ENCODE assay signal across 2 cellular contexts in the genomic region with DNA sequence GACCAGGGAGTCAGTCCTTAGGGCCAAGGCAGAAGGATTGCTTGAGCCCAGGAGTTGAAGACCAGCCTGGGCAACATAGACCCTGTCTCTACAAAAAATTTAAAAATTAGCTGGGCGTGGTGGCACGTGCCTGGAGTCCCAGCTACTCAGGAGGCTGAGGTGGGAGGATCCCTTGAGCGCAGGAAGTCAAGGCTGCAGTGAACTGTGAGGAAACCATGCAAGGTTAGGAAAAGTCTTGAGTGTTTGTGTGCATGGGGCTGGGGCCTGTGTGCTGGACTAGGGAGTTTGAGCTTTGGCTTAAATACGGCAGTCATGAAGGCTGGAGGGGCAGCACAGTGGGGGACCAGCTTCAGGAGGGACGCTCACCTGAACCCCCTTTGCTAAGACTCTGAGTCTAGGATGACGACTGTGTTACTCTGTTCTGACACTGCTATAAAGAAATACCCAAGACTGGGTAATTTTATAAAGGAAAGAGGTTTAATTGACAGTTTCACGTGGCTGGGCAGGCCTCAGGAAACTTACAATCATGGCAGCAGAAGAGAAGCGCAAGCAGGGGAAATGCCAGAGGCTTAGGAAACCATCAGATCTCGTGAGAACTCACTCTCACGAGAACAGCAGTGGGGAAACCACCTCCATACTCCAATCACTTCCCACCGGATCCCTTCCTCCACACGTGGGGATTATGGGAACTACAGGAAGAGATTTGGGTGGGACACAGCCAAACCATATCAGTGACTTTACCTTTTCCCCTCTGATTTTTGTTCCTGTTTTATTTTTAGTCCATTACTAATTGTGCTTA.
TF ChIP-seq lines count a peak whose summit lies in the region.

No MANE protein-coding gene starts in this region.

TF ChIP-seq in HCT116, 20 proteins besides CTCF, POLR2A, EP300 and RAD21:
- TF ChIP-seq POLR2AphosphoS5 (IDR thresholded peaks at IDR 0.05; ENCODE audit: low read depth, low read length) (0 out of 2 replicates have a peak, but pooled peaks have one; percentile 22), EGR1 (IDR thresholded peaks at IDR 0.05; ENCODE audit: low read depth) (no peak)

TF ChIP-seq in GM12878, 131 proteins besides CTCF, POLR2A, EP300 and RAD21:
- TF ChIP-seq POU2F2 (IDR thresholded peaks at IDR 0.05; ENCODE audit: borderline replicate concordance, low read depth, low read length) (0 out of 3 replicates have a peak, but pooled peaks have one; percentile 10), IKZF1 (conservative IDR thresholded peaks at IDR 0.05) (no peak), ELK1 (IDR thresholded peaks at IDR 0.05; ENCODE audit: low read depth, low read length) (no peak), POLR2AphosphoS5 (IDR thresholded peaks at IDR 0.05; ENCODE audit: low read length) (peak; percentile 38; the same call in 1 of the 2 replicates)
